Comparison of ENCODE assay signal across 8 cellular contexts in the genomic region with DNA sequence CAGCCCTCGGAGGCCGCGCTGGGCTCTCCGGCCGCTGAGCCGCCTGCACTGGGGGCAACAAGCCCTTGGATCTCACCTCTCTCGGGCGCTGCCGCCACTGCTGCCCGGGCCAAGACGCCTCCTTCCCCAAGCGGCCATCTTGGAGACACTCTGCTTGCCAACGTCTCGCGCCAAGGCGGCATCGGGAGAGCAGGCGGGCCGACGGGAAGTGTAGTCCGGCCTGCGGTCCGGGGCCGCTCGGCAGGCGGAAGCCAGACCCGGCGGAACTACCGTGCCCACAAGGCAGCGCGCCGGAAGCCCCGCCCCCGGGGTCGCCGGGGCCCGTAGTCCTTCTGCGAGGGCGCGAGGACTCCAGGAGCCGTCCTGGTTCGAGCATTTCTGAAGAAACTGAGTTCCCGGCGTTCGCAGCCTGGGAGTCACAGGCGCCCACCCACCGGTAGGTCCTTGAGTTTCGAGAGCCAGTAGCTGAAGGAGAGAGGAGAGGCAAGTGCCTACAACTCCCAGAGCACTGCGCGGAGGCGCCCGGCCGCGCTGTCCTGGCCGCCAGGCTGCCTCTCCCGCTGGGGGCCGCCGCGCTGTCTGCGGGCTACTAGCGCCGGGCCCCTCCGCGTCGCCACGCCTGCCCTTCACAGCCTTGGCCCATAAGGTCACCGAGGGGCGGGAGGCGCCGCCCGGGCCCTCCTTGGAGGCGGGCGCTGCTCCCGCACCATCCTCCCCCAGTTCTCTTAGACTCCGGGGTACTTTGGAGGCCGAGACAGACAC.
DNase-seq lines count a peak whose midpoint lies in the region; ATAC-seq lines count a peak whose summit lies in the region.

A gene with protein sequence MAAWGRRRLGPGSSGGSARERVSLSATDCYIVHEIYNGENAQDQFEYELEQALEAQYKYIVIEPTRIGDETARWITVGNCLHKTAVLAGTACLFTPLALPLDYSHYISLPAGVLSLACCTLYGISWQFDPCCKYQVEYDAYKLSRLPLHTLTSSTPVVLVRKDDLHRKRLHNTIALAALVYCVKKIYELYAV (minus strand): TSS at position 147 of the 762 bp plus-strand sequence. CDS start 9 bp downstream, at position 138.

- H3K27ac ChIP-seq in BLaER1 treated with 17β-estradiol and CSF1 and Interleukin-3, amounts not matched to agents 10 nM and 100 nM = peak within 1 kb of the TSS; percentile 92 to 99 (median 94)
- H3K27ac ChIP-seq in cingulate gyrus (ENCODE audit: low read depth, low read length) = peak within 1 kb of the TSS; percentile 78
- H3K27ac ChIP-seq in layer of hippocampus (ENCODE audit: low read depth, low read length) = peak within 1 kb of the TSS; percentile 96

- peaks cover 18 to 42% (median 31%) of the 10 kb centered on the region in 11 experiments for H3K36me3 ChIP-seq in BLaER1 treated with 17β-estradiol and CSF1 and Interleukin-3, amounts not matched to agents 10 nM and 100 nM

- ATAC-seq in GM19324 (IDR thresholded peaks at IDR 0.05; ENCODE audit: low FRiP score, unreplicated experiment) (peak; percentile 87), HG03460 (IDR thresholded peaks at IDR 0.05; ENCODE audit: unreplicated experiment) (peak; percentile 83)

- H3K4me1 ChIP-seq in BLaER1 treated with 17β-estradiol and CSF1 and Interleukin-3, amounts not matched to agents 10 nM and 100 nM = peaks cover 44 to 70% (median 61%) of the 10 kb centered on the region in 10 experiments

- H3K4me3 ChIP-seq in BLaER1 treated with 17β-estradiol and CSF1 and Interleukin-3, amounts not matched to agents 10 nM and 100 nM = peak within 1 kb of the TSS; percentile 78 to 100 (median 93)

- H3K27me3 ChIP-seq in BLaER1 treated with 17β-estradiol and CSF1 and Interleukin-3, amounts not matched to agents 10 nM and 100 nM = no peaks in the 10 kb centered on the region
- H3K27me3 ChIP-seq in layer of hippocampus (ENCODE audit: control insufficient read depth, insufficient read depth, low read length) = no peaks in the 10 kb centered on the region

- peak within 1 kb of the TSS; percentile 90 to 100 (median 96) for H3K9ac ChIP-seq in BLaER1 treated with 17β-estradiol and CSF1 and Interleukin-3, amounts not matched to agents 10 nM and 100 nM

- DNase-seq in NCI-H524 treated with DMSO at 0.1 percent for 48 hours (lab: John Stamatoyannopoulos, UW) = peak; percentile 87
- DNase-seq in activated CD4-positive, alpha-beta T cell treated with anti-CD3 and anti-CD28 coated beads for 48 hours = peak; percentile 97
- DNase-seq in stimulated activated CD4-positive, alpha-beta T cell treated with anti-CD3 and anti-CD28 coated beads, Interleukin-1b, Interleukin-23, amount 100 ng/mL, for 24 hours (ENCODE audit: low read depth in 4 of 4, low spot score in 1 of 4) = peak; percentile 80 to 94 (median 89)

- H3K4me2 ChIP-seq in BLaER1 treated with 17β-estradiol and CSF1 and Interleukin-3, amounts not matched to agents 10 nM and 100 nM = peak within 1 kb of the TSS; percentile 92 to 98 (median 94)

- no peaks in the 10 kb centered on the region for H3K9me3 ChIP-seq in BLaER1 treated with 17β-estradiol and CSF1 and Interleukin-3, amounts not matched to agents 10 nM and 100 nM (replicated peaks in 1 of 11)

- peaks cover 39 to 63% (median 45%) of the 10 kb centered on the region in 11 experiments for H4K20me1 ChIP-seq in BLaER1 treated with 17β-estradiol and CSF1 and Interleukin-3, amounts not matched to agents 10 nM and 100 nM

Comparison
In these comparisons a context has a peak if more than half of its experiments do, and no peak if none do; other contexts are left out.
1. Peak in every context shown above with its lines: DNase-seq, ATAC-seq, H3K4me3 ChIP-seq and H3K27ac ChIP-seq.